8 cellular contexts compared by ENCODE assay signal in genomic region chr14:56339855-56340701, GRCh38.
DNase-seq lines count a peak whose midpoint lies in the region; ATAC-seq lines count a peak whose summit lies in the region.

No MANE protein-coding gene starts in this region.

- no peak overlapping the region for H3K27ac ChIP-seq in epithelial cell of prostate

- DNase-seq in AG08395 (ENCODE audit: low spot score), result peak; percentile 91
- DNase-seq in NCI-H82 treated with DMSO at 0.1 percent for 48 hours (lab: John Stamatoyannopoulos, UW; ENCODE audit: unreplicated experiment), result peak; percentile 99
- DNase-seq in activated CD8-positive, alpha-beta memory T cell treated with anti-CD3 and anti-CD28 coated beads for 48 hours (ENCODE audit: low read depth in 2 of 3, low spot score in 2 of 3), result peak; percentile 1 to 8 (median 8)
- DNase-seq in epithelial cell of prostate (ENCODE audit: low read depth, low spot score), result peak; percentile 64
- peak; percentile 88 for DNase-seq in myocyte (ENCODE audit: low read depth)
- peak; percentile 15 to 63 for DNase-seq in stimulated activated effector memory CD8-positive, alpha-beta T cell treated with anti-CD3 and anti-CD28 coated beads, Interleukin-12 subunit alpha, Interleukin-12 subunit beta, amount 100 ng/mL, for 72 hours (ENCODE audit: low spot score in 2 of 2)

- ATAC-seq in GM18868 (IDR thresholded peaks at IDR 0.05; ENCODE audit: unreplicated experiment) (peak; percentile 89), HG03460 (IDR thresholded peaks at IDR 0.05; ENCODE audit: unreplicated experiment) (peak; percentile 72)
- ATAC-seq in stimulated activated effector memory CD8-positive, alpha-beta T cell treated with anti-CD3 and anti-CD28 coated beads, Interleukin-12 subunit alpha, Interleukin-12 subunit beta, amount 100 ng/mL, for 72 hours, result peak; percentile 85

- no peak overlapping the region for H3K4me3 Mint-ChIP-seq in stimulated activated effector memory CD8-positive, alpha-beta T cell treated with anti-CD3 and anti-CD28 coated beads, Interleukin-12 subunit alpha, Interleukin-12 subunit beta, amount 100 ng/mL, for 72 hours

- no peaks in the 10 kb centered on the region for H3K36me3 Mint-ChIP-seq in stimulated activated effector memory CD8-positive, alpha-beta T cell treated with anti-CD3 and anti-CD28 coated beads, Interleukin-12 subunit alpha, Interleukin-12 subunit beta, amount 100 ng/mL, for 72 hours

- no peaks in the 10 kb centered on the region for H3K4me1 Mint-ChIP-seq in stimulated activated effector memory CD8-positive, alpha-beta T cell treated with anti-CD3 and anti-CD28 coated beads, Interleukin-12 subunit alpha, Interleukin-12 subunit beta, amount 100 ng/mL, for 72 hours

- H3K9me3 Mint-ChIP-seq in stimulated activated effector memory CD8-positive, alpha-beta T cell treated with anti-CD3 and anti-CD28 coated beads, Interleukin-12 subunit alpha, Interleukin-12 subunit beta, amount 100 ng/mL, for 72 hours, result no peaks in the 10 kb centered on the region

- H3K27ac Mint-ChIP-seq in stimulated activated effector memory CD8-positive, alpha-beta T cell treated with anti-CD3 and anti-CD28 coated beads, Interleukin-12 subunit alpha, Interleukin-12 subunit beta, amount 100 ng/mL, for 72 hours, result no peak overlapping the region

Comparison
In these comparisons a context has a peak if more than half of its experiments do, and no peak if none do; other contexts are left out.
1. DNase-seq: peak in every context shown above with its lines; median percentile 99 in NCI-H82 treated with DMSO at 0.1 percent for 48 hours; 91 in AG08395; 88 in myocyte; 64 in epithelial cell of prostate; 39 in stimulated activated effector memory CD8-positive, alpha-beta T cell treated with anti-CD3 and anti-CD28 coated beads, Interleukin-12 subunit alpha, Interleukin-12 subunit beta, amount 100 ng/mL, for 72 hours; 8 in activated CD8-positive, alpha-beta memory T cell treated with anti-CD3 and anti-CD28 coated beads for 48 hours.